In the genomic region with DNA sequence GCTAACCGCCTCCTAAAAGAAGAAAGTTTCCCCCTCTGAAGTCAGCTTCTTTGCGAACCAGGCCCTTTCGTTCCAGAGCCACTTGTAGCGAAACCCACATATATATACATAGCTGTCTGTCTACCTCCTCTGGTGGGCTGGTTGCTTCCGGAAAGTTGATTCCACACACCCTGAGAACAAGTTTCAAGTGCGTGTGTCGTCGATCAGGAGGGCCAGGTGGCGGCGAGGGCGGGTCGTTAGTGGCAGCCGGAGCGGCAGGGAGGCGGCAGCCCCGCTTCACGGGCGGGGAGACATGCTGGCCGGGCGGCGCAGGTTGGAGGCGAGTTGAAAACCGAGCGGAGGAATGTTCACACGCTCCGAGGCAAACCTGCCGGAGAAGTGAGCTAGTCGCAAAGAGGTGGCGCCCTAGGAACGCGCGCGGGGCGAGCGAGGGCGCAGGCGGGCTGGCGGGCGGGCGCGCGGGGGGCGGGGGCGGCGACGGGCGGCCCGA, we compare ENCODE assay signal across 8 cellular contexts. TPM values are rescaled to one million over a fixed set of nuclear protein-coding genes. Genes with fewer than 3 reads are reported as not detected.
A peak's percentile ranks its signal among the peaks of the same experiment; 100 is the strongest.
DNase-seq lines count a peak whose midpoint lies in the region; ATAC-seq and TF ChIP-seq lines count a peak whose summit lies in the region.

No MANE protein-coding gene starts in this region.

- no peaks in the 10 kb centered on the region for H3K36me3 Mint-ChIP-seq in activated T-cell treated with anti-CD3 and anti-CD28 coated beads, Interleukin-2, amount 50 U/mL, for 72 hours (ENCODE audit: insufficient read depth in 2 of 2)

- ATAC-seq in HG02884 (IDR thresholded peaks at IDR 0.05; ENCODE audit: unreplicated experiment) = peak; percentile 82
- ATAC-seq in activated T-cell treated with anti-CD3 and anti-CD28 coated beads, Interleukin-2, amount 50 U/mL, for 72 hours (replicated peaks in 1 of 2) = peak; percentile 78 to 79
- ATAC-seq in omental fat pad (ENCODE audit: low FRiP score) = peak; percentile 66

- no peak overlapping the region for H3K27ac Mint-ChIP-seq in activated T-cell treated with anti-CD3 and anti-CD28 coated beads, Interleukin-2, amount 50 U/mL, for 72 hours

- no peaks in the 10 kb centered on the region for H3K36me3 ChIP-seq in urinary bladder (ENCODE audit: insufficient read depth)

- peaks cover 24% of the 10 kb centered on the region for H3K4me1 Mint-ChIP-seq in activated T-cell treated with anti-CD3 and anti-CD28 coated beads, Interleukin-2, amount 50 U/mL, for 72 hours (ENCODE audit: low read depth)

- WGBS in urinary bladder = under 1% methylated on average over 48 of the region's 48 CpGs

- H3K9me3 Mint-ChIP-seq in activated T-cell treated with anti-CD3 and anti-CD28 coated beads, Interleukin-2, amount 50 U/mL, for 72 hours = no peaks in the 10 kb centered on the region

- H3K27me3 Mint-ChIP-seq in activated T-cell treated with anti-CD3 and anti-CD28 coated beads, Interleukin-2, amount 50 U/mL, for 72 hours (ENCODE audit: low read depth) = peaks cover 92% of the 10 kb centered on the region

- DNase-seq in activated naive CD4-positive, alpha-beta T cell treated with Interleukin-2 at 50 U/mL for 16 hours = peak; percentile 64
- no peak for DNase-seq in activated naive CD4-positive, alpha-beta T cell (lab: John Stamatoyannopoulos, UW)
- DNase-seq in NCI-H526 treated with DMSO at 0.1 percent for 48 hours (lab: John Stamatoyannopoulos, UW) = peak; percentile 50
- DNase-seq in activated T-cell treated with anti-CD3 and anti-CD28 coated beads, Interleukin-2, amount 50 U/mL, for 72 hours = peak; percentile 60 to 65
- peak; percentile 7 for DNase-seq in globus pallidus (ENCODE audit: low spot score)
- DNase-seq in omental fat pad (ENCODE audit: low spot score) = no peak

- TF ChIP-seq CTCF in omental fat pad (IDR thresholded peaks at IDR 0.05) = no peak

- H3K27ac ChIP-seq in urinary bladder (ENCODE audit: low read depth) = peak overlapping the region; percentile 68

- peak overlapping the region; percentile 88 to 91 for H3K4me3 Mint-ChIP-seq in activated T-cell treated with anti-CD3 and anti-CD28 coated beads, Interleukin-2, amount 50 U/mL, for 72 hours

- H3K4me1 ChIP-seq in urinary bladder (ENCODE audit: insufficient read depth) = no peaks in the 10 kb centered on the region

- H3K4me3 ChIP-seq in urinary bladder (ENCODE audit: low read depth, low read length) = peak overlapping the region; percentile 63

RNA-seq across cellular contexts. Expression of gene PTHLH, which starts 2.6 kb away (rescaled TPM):
- not detected for total RNA-seq in activated T-cell treated with anti-CD3 and anti-CD28 coated beads, Interleukin-2, amount 50 U/mL, for 72 hours
- total RNA-seq in omental fat pad = 1 to 10 TPM in 3 of 4 donors, not detected in 1; 1.6 to 8.4 (median 2.5) TPM
- 13.7 TPM for total RNA-seq in urinary bladder
- polyA plus RNA-seq in urinary bladder = 7.5 TPM

Comparison
In these comparisons a context has a peak if more than half of its experiments do, and no peak if none do; other contexts are left out.
1. DNase-seq: peak in activated naive CD4-positive, alpha-beta T cell treated with Interleukin-2 at 50 U/mL for 16 hours (single experiment), NCI-H526 treated with DMSO at 0.1 percent for 48 hours (single experiment), activated T-cell treated with anti-CD3 and anti-CD28 coated beads, Interleukin-2, amount 50 U/mL, for 72 hours (2 of 2) and globus pallidus (single experiment); none in activated naive CD4-positive, alpha-beta T cell (0 of 4) and omental fat pad (single experiment).
2. Peak in every context shown above with its lines, with median percentiles within 50 percentile points of each other: ATAC-seq.